ENCODE assay signal across 11 cellular contexts in the genomic region with DNA sequence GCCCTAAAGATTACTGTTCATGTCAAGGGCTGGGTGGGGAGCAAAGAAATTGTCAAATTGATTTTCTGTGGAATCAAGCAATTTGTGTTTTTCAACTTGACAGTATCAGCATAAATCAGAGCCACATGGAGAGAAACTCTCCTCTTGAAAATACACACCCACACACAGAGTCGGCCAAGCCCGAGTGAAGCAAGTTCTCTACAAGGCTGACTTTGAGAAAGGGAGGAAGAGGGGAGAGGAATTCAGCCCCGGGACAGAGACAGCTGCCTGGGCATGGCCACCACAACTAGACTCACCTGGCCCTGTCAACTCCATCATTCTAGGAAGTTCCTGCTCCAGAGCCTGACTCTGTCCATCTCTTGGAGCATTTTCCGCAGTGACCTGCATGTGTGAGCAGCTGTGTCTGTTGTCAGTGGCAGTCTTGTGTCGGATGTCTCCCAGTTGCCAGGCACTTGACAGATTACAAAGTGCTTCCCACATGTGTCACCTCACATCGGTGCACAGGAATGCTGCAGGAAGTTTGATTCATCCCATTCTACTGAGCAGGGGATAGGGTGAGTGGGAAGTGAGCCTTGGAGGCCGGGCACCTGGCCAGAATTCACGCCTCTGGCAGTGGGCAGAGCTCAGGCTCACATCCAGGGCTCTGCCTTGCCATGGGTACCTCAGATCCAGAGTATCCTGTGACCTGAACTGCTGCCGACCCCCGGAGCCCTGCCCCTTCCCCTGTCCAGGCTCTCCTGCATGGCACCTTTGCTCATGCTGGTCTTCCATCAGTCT. TPM values are rescaled to one million over a fixed set of nuclear protein-coding genes. Genes with fewer than 3 reads are reported as not detected.
DNase-seq lines count a peak whose midpoint lies in the region; ATAC-seq and TF ChIP-seq lines count a peak whose summit lies in the region.
"Had no signal": no experiment of that assay in that cellular context is flagged by ENCODE, and none has a peak within 500 bp of the region (broad histone marks: within the 10 kb centered on the region; RNA-seq: fewer than 3 reads in every experiment).

No MANE protein-coding gene starts in this region.

- H3K4me3 ChIP-seq in mammary epithelial cell (replicated peaks in 1 of 3; ENCODE audit: insufficient read depth in 1 of 3, low read depth in 2 of 3, low read length in 3 of 3) (no peak overlapping the region), left lung (no peak overlapping the region)
- H3K4me3 ChIP-seq: K562 had no signal

- intact Hi-C loops in mammary epithelial cell (cut with micrococcal nuclease): no loop called here
- intact Hi-C loops in left lung (cut with DNase I): no loop called here

- H3K27ac ChIP-seq in mammary epithelial cell (ENCODE audit: insufficient read depth, low read depth, low read length) (peak overlapping the region; percentile 36), left lung (no peak overlapping the region)

- H3K27me3 ChIP-seq in mammary epithelial cell (ENCODE audit: insufficient read depth, low read length) (no peaks in the 10 kb centered on the region), left lung (peaks cover 0 to 26% of the 10 kb centered on the region in 2 donors)

- CTCF ChIA-PET in mammary epithelial cell (lab: Charles Lee; ENCODE audit: low non-redundant PET): interaction anchor here (0.6 kb wide), 1 partner anchor 117 kb away, joined by 5 read pairs; no protein-coding TSS in a partner anchor

- H4K20me1 ChIP-seq in mammary epithelial cell (ENCODE audit: insufficient read depth, low read length): no peaks in the 10 kb centered on the region

- H3K36me3 ChIP-seq in mammary epithelial cell (ENCODE audit: insufficient read depth, low read length) (no peaks in the 10 kb centered on the region), left lung (no peaks in the 10 kb centered on the region)

- H3K79me2 ChIP-seq in mammary epithelial cell (ENCODE audit: insufficient read depth, low read length): no peaks in the 10 kb centered on the region

- H3K9me3 ChIP-seq in mammary epithelial cell (replicated peaks; ENCODE audit: insufficient read depth, low read length) (no peaks in the 10 kb centered on the region), left lung (peaks cover 0 to 3% of the 10 kb centered on the region in 2 donors)

- 0% methylated on average over 8 of the region's 10 CpGs for WGBS in mammary epithelial cell (ENCODE audit: low coverage, missing lambda C conversion rate)

- dilution Hi-C loops in mammary epithelial cell (cut with HindIII; ENCODE audit: low sequenced_read_pairs): no loop called here

- H3K4me2 ChIP-seq in mammary epithelial cell (ENCODE audit: insufficient read depth, low read depth, low read length): peak overlapping the region; percentile 48

- peak; percentile 99 for DNase-seq in ACHN
- peak; percentile 79 for DNase-seq in HS-27A (ENCODE audit: low read depth)
- peak; percentile 85 for DNase-seq in mammary epithelial cell
- DNase-seq in left lung: peak in 1 of 2 donors; percentile 51
- DNase-seq in NK-92 treated with Interleukin-12 subunit alpha and Interleukin-12 subunit beta, amount 100 ng/mL, for 24 hours (lab: John Stamatoyannopoulos, UW): no peak
- no peak for DNase-seq in G401 (ENCODE audit: low spot score)
- DNase-seq: foreskin melanocyte, NCI-H524 had no signal

- peak; percentile 35 for ATAC-seq in left lung
- no peak for ATAC-seq in GM21786 (IDR thresholded peaks at IDR 0.05; ENCODE audit: unreplicated experiment)
- ATAC-seq in HG03196 (IDR thresholded peaks at IDR 0.05; ENCODE audit: unreplicated experiment): no peak
- ATAC-seq: K562 had no signal

- no TSS peak for BruUV-seq in mammary epithelial cell (replicated peaks; lab: Mats Ljungman, UMichigan)

- no peak overlapping the region for H2AFZ ChIP-seq in mammary epithelial cell (ENCODE audit: low read depth, low read length)

- peaks cover 20% of the 10 kb centered on the region for H3K4me1 ChIP-seq in mammary epithelial cell (ENCODE audit: insufficient read depth, low read length)
- no peaks in the 10 kb centered on the region for H3K4me1 ChIP-seq in left lung

- in situ Hi-C loops in ACHN (cut with HindIII; ENCODE audit: low pct_ligation_motif_present, low pct_unique_long_range_greater_than_20kb, low sequenced_read_pairs): no loop called here
- in situ Hi-C loops in mammary epithelial cell (cut with MboI; ENCODE audit: low sequenced_read_pairs in 2 of 2): no loop called here
- in situ Hi-C loops in G401 (cut with HindIII; ENCODE audit: low sequenced_read_pairs): no loop called here

- TF ChIP-seq CTCF in mammary epithelial cell (conservative IDR thresholded peaks at IDR 0.05 in 1 of 2, IDR thresholded peaks at IDR 0.05 in 1 of 2; ENCODE audit: extremely low read depth in 1 of 2, insufficient read depth in 1 of 2, low read depth in 1 of 2, low read length in 2 of 2) (no peak), left lung (IDR thresholded peaks at IDR 0.05) (no peak)

- H3K9ac ChIP-seq in mammary epithelial cell (ENCODE audit: insufficient read depth, low read length): no peak overlapping the region

RNA-seq across cellular contexts. Expression of gene ADAM12, which starts 37.9 kb away (rescaled TPM):
- total RNA-seq in mammary epithelial cell (1 to 10 TPM in 1 of 2 donors, under 1 TPM in 1; 0.26 to 8.2 TPM), left lung (10 to 100 TPM in 1 of 2 donors, 1 to 10 TPM in 1; 2.6 to 22.4 TPM)
- 0.59 TPM for polyA plus RNA-seq in mammary epithelial cell
- 0.10 TPM for polyA minus RNA-seq in mammary epithelial cell
- total RNA-seq in G401 (2014; rRNA removed; shearing (Covaris generic)): not detected in 2 replicates
- total RNA-seq: K562 had no signal
- polyA plus RNA-seq: K562 had no signal

Comparison
In these comparisons a context has a peak if more than half of its experiments do, and no peak if none do; other contexts are left out.
1. DNase-seq: peak in ACHN (single experiment), HS-27A (single experiment) and mammary epithelial cell (single experiment); none in NK-92 treated with Interleukin-12 subunit alpha and Interleukin-12 subunit beta, amount 100 ng/mL, for 24 hours (single experiment) and G401 (single experiment).